ENCODE assay signal across 11 cellular contexts in genomic region chr20:1002682-1003561, GRCh38. TPM values are rescaled to one million over a fixed set of nuclear protein-coding genes. Genes with fewer than 3 reads are reported as not detected.
A peak's percentile ranks its signal among the peaks of the same experiment; 100 is the strongest.
DNase-seq lines count a peak whose midpoint lies in the region; ATAC-seq and TF ChIP-seq lines count a peak whose summit lies in the region.
"Had no signal": no experiment of that assay in that cellular context is flagged by ENCODE, and none has a peak within 500 bp of the region (broad histone marks: within the 10 kb centered on the region; RNA-seq: fewer than 3 reads in every experiment).

No MANE protein-coding gene starts in this region.

- no peak overlapping the region for H3K27ac ChIP-seq in iPS DF 6.9 (ENCODE audit: low read length)
- no peak overlapping the region for H3K27ac ChIP-seq in sigmoid colon

- POLR2A ChIA-PET in activated CD4-positive, alpha-beta T cell treated with anti-CD3 and anti-CD28 coated beads for 36 hours (lab: Charles Lee): no interaction called here
- POLR2A ChIA-PET in T-cell (lab: Charles Lee): interaction anchor here in 1 of 2 donors (0.6 kb wide), 1 partner anchor 879 kb away, joined by 6 read pairs; no protein-coding TSS in a partner anchor

- H3K27me3 ChIP-seq in iPS DF 6.9 (ENCODE audit: control insufficient read depth, insufficient read depth, low read length) (peaks cover 8% of the 10 kb centered on the region; the same call in 1 of the 2 replicates), sigmoid colon (peaks cover 0 to 51% (median 22%) of the 10 kb centered on the region in 3 donors)

- CTCF ChIA-PET in activated CD4-positive, alpha-beta T cell treated with anti-CD3 and anti-CD28 coated beads for 36 hours (lab: Charles Lee): no interaction called here
- CTCF ChIA-PET in T-cell (lab: Charles Lee): no interaction called here

- DNase-seq in activated CD4-positive, alpha-beta T cell treated with anti-CD3 and anti-CD28 coated beads for 36 hours: no peak
- no peak for DNase-seq in activated CD4-positive, alpha-beta T cell treated with anti-CD3 and anti-CD28 coated beads for 48 hours
- DNase-seq in T-cell (no peak), iPS DF 6.9 (ENCODE audit: low read depth, low spot score) (no peak), sigmoid colon (peak; percentile 13), inferior parietal cortex (ENCODE audit: extremely low spot score) (no peak)
- DNase-seq: activated gamma-delta T cell treated with Interleukin-2 at 50 U/mL for 16 hours; stimulated activated CD4-positive, alpha-beta T cell treated with anti-CD3 and anti-CD28 coated beads, Interleukin-4, amount 100 ng/mL, for 1 hour had no signal

- ATAC-seq in activated CD4-positive, alpha-beta T cell treated with anti-CD3 and anti-CD28 coated beads for 36 hours: no peak
- ATAC-seq in T-cell (replicated peaks in 1 of 4): no peak
- ATAC-seq in GM21360 (IDR thresholded peaks at IDR 0.05; ENCODE audit: unreplicated experiment): no peak
- no peak for ATAC-seq in GM19463 (IDR thresholded peaks at IDR 0.05; ENCODE audit: unreplicated experiment)

- H3K27me3 Mint-ChIP-seq in activated CD4-positive, alpha-beta T cell treated with anti-CD3 and anti-CD28 coated beads for 36 hours: peaks cover 30% of the 10 kb centered on the region
- H3K27me3 Mint-ChIP-seq in T-cell: peaks cover 33 to 64% of the 10 kb centered on the region in 2 donors

- TF ChIP-seq POLR2A in sigmoid colon (IDR thresholded peaks at IDR 0.05): no peak

- no peak for TF ChIP-seq CTCF in sigmoid colon (IDR thresholded peaks at IDR 0.05)

- H3K4me3 Mint-ChIP-seq in activated CD4-positive, alpha-beta T cell treated with anti-CD3 and anti-CD28 coated beads for 36 hours: peak overlapping the region; percentile 25
- peak overlapping the region in 2 of 3 donors; percentile 43 to 70 for H3K4me3 Mint-ChIP-seq in T-cell

- no peak overlapping the region for H3K27ac Mint-ChIP-seq in activated CD4-positive, alpha-beta T cell treated with anti-CD3 and anti-CD28 coated beads for 36 hours
- H3K27ac Mint-ChIP-seq in T-cell: peak overlapping the region in 1 of 2 donors; percentile 32

- no peaks in the 10 kb centered on the region for H3K36me3 Mint-ChIP-seq in activated CD4-positive, alpha-beta T cell treated with anti-CD3 and anti-CD28 coated beads for 36 hours (ENCODE audit: low read depth)
- H3K36me3 Mint-ChIP-seq in T-cell: no peaks in the 10 kb centered on the region

- no peaks in the 10 kb centered on the region for H3K36me3 ChIP-seq in iPS DF 6.9 (ENCODE audit: control insufficient read depth, insufficient read depth, low read length)
- no peaks in the 10 kb centered on the region for H3K36me3 ChIP-seq in sigmoid colon

- no peaks in the 10 kb centered on the region for H3K9me3 Mint-ChIP-seq in activated CD4-positive, alpha-beta T cell treated with anti-CD3 and anti-CD28 coated beads for 36 hours (ENCODE audit: low read depth)
- no peaks in the 10 kb centered on the region for H3K9me3 Mint-ChIP-seq in T-cell

- no CpG with 5 or more reads among the region's 12 CpGs for WGBS in iPS DF 6.9 (ENCODE audit: insufficient coverage, insufficient read length)
- 11 to 20% methylated on average over 12 of the region's 12 CpGs for WGBS in sigmoid colon, 2 donors

- no peak for TF ChIP-seq EP300 in sigmoid colon (IDR thresholded peaks at IDR 0.05)

- H3K4me1 Mint-ChIP-seq in activated CD4-positive, alpha-beta T cell treated with anti-CD3 and anti-CD28 coated beads for 36 hours: peaks cover 7% of the 10 kb centered on the region
- H3K4me1 Mint-ChIP-seq in T-cell: peaks cover 7 to 11% (median 11%) of the 10 kb centered on the region in 3 donors

- intact Hi-C loops in activated CD4-positive, alpha-beta T cell treated with anti-CD3 and anti-CD28 coated beads for 36 hours (cut with DNase I, micrococcal nuclease): no loop called here
- intact Hi-C loops in sigmoid colon (cut with DNase I): no loop called here

- H3K4me3 ChIP-seq in iPS DF 6.9 (ENCODE audit: low read length) (peak overlapping the region; percentile 48; the same call in 1 of the 2 replicates), sigmoid colon (no peak overlapping the region)

- H3K4me1 ChIP-seq in iPS DF 6.9 (ENCODE audit: control insufficient read depth, insufficient read depth, low read length): 0 out of 2 replicates have a peak, but pooled peaks cover 2% of the 10 kb centered on the region
- H3K4me1 ChIP-seq in sigmoid colon: peaks cover 0 to 4% (median 2%) of the 10 kb centered on the region in 4 donors

- H3K9me3 ChIP-seq in iPS DF 6.9 (ENCODE audit: control insufficient read depth, insufficient read depth, low read length) (no peaks in the 10 kb centered on the region), sigmoid colon (no peaks in the 10 kb centered on the region)

RNA-seq across cellular contexts. Expression of gene RSPO4, which starts 0.8 kb away (rescaled TPM):
- total RNA-seq in activated CD4-positive, alpha-beta T cell treated with anti-CD3 and anti-CD28 coated beads for 36 hours: not detected
- total RNA-seq in T-cell: under 1 TPM in 4 of 5 donors, not detected in 1; 0.33 to 0.98 (median 0.55) TPM
- total RNA-seq in sigmoid colon: not detected
- under 1 TPM in 1 of 3 donors, not detected in 2; 0.09 TPM for polyA plus RNA-seq in sigmoid colon
- total RNA-seq: temporal lobe had no signal
